2 cellular contexts compared by ENCODE assay signal in the genomic region with DNA sequence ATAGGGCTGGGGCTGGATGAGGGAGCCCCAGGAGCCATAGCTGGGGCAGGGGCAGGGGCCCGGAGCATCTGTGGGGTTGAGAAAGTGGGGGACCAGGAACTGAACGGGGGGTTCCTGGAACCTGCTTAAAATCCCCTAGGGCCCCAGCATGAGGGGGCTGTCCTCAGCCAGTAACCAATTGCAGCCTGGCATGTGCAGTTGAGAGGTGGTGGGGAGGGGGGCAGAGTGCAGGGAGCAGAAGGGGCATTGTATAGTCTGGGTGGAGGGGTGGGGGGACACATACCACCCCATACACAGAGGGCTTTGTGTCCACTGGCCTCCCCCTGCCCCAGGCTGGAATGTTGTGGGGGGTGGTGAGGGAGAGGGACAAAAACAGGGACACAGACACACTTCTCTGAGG.
TF ChIP-seq lines count a peak whose summit lies in the region.

A gene (minus strand): TSS at position 101 of the 400 bp plus-strand sequence. CDS start 63 bp downstream, at position 38.

TF ChIP-seq in HepG2, 621 proteins besides CTCF, POLR2A, EP300 and RAD21 (continues in another document):
- TF ChIP-seq, protein P1, sequence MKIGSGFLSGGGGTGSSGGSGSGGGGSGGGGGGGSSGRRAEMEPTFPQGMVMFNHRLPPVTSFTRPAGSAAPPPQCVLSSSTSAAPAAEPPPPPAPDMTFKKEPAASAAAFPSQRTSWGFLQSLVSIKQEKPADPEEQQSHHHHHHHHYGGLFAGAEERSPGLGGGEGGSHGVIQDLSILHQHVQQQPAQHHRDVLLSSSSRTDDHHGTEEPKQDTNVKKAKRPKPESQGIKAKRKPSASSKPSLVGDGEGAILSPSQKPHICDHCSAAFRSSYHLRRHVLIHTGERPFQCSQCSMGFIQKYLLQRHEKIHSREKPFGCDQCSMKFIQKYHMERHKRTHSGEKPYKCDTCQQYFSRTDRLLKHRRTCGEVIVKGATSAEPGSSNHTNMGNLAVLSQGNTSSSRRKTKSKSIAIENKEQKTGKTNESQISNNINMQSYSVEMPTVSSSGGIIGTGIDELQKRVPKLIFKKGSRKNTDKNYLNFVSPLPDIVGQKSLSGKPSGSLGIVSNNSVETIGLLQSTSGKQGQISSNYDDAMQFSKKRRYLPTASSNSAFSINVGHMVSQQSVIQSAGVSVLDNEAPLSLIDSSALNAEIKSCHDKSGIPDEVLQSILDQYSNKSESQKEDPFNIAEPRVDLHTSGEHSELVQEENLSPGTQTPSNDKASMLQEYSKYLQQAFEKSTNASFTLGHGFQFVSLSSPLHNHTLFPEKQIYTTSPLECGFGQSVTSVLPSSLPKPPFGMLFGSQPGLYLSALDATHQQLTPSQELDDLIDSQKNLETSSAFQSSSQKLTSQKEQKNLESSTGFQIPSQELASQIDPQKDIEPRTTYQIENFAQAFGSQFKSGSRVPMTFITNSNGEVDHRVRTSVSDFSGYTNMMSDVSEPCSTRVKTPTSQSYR (CRISPR knock-in tag; IDR thresholded peaks at IDR 0.05; ENCODE audit: borderline replicate concordance) = peak; percentile 34; the same call in 1 of the 2 replicates
- TF ChIP-seq ZNF652 (CRISPR knock-in tag; IDR thresholded peaks at IDR 0.05; ENCODE audit: borderline replicate concordance, low read depth) = no peak
- no peak for TF ChIP-seq ZNF761 (CRISPR knock-in tag; conservative IDR thresholded peaks at IDR 0.05)
- TF ChIP-seq, protein P2, sequence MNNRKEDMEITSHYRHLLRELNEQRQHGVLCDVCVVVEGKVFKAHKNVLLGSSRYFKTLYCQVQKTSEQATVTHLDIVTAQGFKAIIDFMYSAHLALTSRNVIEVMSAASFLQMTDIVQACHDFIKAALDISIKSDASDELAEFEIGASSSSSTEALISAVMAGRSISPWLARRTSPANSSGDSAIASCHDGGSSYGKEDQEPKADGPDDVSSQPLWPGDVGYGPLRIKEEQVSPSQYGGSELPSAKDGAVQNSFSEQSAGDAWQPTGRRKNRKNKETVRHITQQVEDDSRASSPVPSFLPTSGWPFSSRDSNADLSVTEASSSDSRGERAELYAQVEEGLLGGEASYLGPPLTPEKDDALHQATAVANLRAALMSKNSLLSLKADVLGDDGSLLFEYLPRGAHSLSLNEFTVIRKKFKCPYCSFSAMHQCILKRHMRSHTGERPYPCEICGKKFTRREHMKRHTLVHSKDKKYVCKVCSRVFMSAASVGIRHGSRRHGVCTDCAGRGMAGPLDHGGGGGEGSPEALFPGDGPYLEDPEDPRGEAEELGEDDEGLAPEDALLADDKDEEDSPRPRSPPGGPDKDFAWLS (CRISPR knock-in tag; IDR thresholded peaks at IDR 0.05; ENCODE audit: borderline replicate concordance) = no peak
- TF ChIP-seq ELF4 (CRISPR knock-in tag; IDR thresholded peaks at IDR 0.05; ENCODE audit: borderline replicate concordance) = no peak
- TF ChIP-seq, protein P3, sequence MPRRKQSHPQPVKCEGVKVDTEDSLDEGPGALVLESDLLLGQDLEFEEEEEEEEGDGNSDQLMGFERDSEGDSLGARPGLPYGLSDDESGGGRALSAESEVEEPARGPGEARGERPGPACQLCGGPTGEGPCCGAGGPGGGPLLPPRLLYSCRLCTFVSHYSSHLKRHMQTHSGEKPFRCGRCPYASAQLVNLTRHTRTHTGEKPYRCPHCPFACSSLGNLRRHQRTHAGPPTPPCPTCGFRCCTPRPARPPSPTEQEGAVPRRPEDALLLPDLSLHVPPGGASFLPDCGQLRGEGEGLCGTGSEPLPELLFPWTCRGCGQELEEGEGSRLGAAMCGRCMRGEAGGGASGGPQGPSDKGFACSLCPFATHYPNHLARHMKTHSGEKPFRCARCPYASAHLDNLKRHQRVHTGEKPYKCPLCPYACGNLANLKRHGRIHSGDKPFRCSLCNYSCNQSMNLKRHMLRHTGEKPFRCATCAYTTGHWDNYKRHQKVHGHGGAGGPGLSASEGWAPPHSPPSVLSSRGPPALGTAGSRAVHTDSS (CRISPR knock-in tag; conservative IDR thresholded peaks at IDR 0.05) = no peak
- TF ChIP-seq DMAP1 (CRISPR knock-in tag; IDR thresholded peaks at IDR 0.05) = no peak
- no peak for TF ChIP-seq PHB2 (IDR thresholded peaks at IDR 0.05; ENCODE audit: partially characterized antibody)
- TF ChIP-seq, protein P4, sequence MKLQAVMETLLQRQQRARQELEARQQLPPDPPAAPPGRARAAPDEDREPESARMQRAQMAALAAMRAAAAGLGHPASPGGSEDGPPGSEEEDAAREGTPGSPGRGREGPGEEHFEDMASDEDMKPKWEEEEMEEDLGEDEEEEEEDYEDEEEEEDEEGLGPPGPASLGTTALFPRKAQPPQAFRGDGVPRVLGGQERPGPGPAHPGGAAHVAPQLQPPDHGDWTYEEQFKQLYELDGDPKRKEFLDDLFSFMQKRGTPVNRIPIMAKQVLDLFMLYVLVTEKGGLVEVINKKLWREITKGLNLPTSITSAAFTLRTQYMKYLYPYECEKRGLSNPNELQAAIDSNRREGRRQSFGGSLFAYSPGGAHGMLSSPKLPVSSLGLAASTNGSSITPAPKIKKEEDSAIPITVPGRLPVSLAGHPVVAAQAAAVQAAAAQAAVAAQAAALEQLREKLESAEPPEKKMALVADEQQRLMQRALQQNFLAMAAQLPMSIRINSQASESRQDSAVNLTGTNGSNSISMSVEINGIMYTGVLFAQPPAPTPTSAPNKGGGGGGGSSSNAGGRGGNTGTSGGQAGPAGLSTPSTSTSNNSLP (IDR thresholded peaks at IDR 0.05; ENCODE audit: low read depth, low read length) = no peak
- TF ChIP-seq, protein P5, sequence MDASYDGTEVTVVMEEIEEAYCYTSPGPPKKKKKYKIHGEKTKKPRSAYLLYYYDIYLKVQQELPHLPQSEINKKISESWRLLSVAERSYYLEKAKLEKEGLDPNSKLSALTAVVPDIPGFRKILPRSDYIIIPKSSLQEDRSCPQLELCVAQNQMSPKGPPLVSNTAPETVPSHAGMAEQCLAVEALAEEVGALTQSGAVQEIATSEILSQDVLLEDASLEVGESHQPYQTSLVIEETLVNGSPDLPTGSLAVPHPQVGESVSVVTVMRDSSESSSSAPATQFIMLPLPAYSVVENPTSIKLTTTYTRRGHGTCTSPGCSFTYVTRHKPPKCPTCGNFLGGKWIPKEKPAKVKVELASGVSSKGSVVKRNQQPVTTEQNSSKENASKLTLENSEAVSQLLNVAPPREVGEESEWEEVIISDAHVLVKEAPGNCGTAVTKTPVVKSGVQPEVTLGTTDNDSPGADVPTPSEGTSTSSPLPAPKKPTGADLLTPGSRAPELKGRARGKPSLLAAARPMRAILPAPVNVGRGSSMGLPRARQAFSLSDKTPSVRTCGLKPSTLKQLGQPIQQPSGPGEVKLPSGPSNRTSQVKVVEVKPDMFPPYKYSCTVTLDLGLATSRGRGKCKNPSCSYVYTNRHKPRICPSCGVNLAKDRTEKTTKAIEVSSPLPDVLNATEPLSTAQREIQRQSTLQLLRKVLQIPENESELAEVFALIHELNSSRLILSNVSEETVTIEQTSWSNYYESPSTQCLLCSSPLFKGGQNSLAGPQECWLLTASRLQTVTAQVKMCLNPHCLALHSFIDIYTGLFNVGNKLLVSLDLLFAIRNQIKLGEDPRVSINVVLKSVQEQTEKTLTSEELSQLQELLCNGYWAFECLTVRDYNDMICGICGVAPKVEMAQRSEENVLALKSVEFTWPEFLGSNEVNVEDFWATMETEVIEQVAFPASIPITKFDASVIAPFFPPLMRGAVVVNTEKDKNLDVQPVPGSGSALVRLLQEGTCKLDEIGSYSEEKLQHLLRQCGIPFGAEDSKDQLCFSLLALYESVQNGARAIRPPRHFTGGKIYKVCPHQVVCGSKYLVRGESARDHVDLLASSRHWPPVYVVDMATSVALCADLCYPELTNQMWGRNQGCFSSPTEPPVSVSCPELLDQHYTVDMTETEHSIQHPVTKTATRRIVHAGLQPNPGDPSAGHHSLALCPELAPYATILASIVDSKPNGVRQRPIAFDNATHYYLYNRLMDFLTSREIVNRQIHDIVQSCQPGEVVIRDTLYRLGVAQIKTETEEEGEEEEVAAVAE (CRISPR knock-in tag; IDR thresholded peaks at IDR 0.05; ENCODE audit: borderline replicate concordance) = no peak

TF ChIP-seq in H1, 55 proteins besides CTCF, POLR2A, EP300 and RAD21:
- TF ChIP-seq TBP (IDR thresholded peaks at IDR 0.05; ENCODE audit: low read depth, low read length) (no peak), SRF (IDR thresholded peaks at IDR 0.05; ENCODE audit: low read depth, low read length) (no peak), CTBP2 (IDR thresholded peaks at IDR 0.05; ENCODE audit: borderline replicate concordance, insufficient read depth, insufficient read length, low read length) (no peak), SUZ12 (IDR thresholded peaks at IDR 0.05; ENCODE audit: low read length) (no peak), EZH2 (IDR thresholded peaks at IDR 0.05; ENCODE audit: low read depth, low read length, severe bottlenecking) (no peak), ZNF274 (IDR thresholded peaks at IDR 0.05; ENCODE audit: borderline replicate concordance, extremely low read depth, low read length) (no peak), FOSL1 (IDR thresholded peaks at IDR 0.05; ENCODE audit: insufficient read depth, low read depth, low read length) (no peak), YY1 (IDR thresholded peaks at IDR 0.05; ENCODE audit: low read depth, low read length) (no peak), BACH1 (IDR thresholded peaks at IDR 0.05; ENCODE audit: low read length) (no peak), POU5F1 (IDR thresholded peaks at IDR 0.05; ENCODE audit: low read depth, low read length) (no peak), CBX5 (IDR thresholded peaks at IDR 0.05; ENCODE audit: low read depth, low read length) (no peak), KDM5A (IDR thresholded peaks at IDR 0.05; ENCODE audit: low read length) (no peak), RXRA (IDR thresholded peaks at IDR 0.05; ENCODE audit: insufficient read depth, low read depth, low read length) (no peak), TEAD4 (IDR thresholded peaks at IDR 0.05; ENCODE audit: low read depth, low read length) (no peak)
- TF ChIP-seq, protein P6, sequence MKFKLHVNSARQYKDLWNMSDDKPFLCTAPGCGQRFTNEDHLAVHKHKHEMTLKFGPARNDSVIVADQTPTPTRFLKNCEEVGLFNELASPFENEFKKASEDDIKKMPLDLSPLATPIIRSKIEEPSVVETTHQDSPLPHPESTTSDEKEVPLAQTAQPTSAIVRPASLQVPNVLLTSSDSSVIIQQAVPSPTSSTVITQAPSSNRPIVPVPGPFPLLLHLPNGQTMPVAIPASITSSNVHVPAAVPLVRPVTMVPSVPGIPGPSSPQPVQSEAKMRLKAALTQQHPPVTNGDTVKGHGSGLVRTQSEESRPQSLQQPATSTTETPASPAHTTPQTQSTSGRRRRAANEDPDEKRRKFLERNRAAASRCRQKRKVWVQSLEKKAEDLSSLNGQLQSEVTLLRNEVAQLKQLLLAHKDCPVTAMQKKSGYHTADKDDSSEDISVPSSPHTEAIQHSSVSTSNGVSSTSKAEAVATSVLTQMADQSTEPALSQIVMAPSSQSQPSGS (IDR thresholded peaks at IDR 0.05; ENCODE audit: low read length) = no peak
- TF ChIP-seq, protein P7, sequence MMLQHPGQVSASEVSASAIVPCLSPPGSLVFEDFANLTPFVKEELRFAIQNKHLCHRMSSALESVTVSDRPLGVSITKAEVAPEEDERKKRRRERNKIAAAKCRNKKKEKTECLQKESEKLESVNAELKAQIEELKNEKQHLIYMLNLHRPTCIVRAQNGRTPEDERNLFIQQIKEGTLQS (IDR thresholded peaks at IDR 0.05; ENCODE audit: insufficient read depth, low read depth, low read length) = no peak
